In genomic region chr4:184396001-184396400, GRCh38 we compare ENCODE assay signal across 8 cellular contexts.
DNase-seq lines count a peak whose midpoint lies in the region; ATAC-seq, FAIRE-seq and TF ChIP-seq lines count a peak whose summit lies in the region.

No MANE protein-coding gene starts in this region.

- intact Hi-C loops in aorta (cut with DNase I): no loop called here

- H3K27ac ChIP-seq in aorta (ENCODE audit: low read depth in 1 of 2, low read length in 2 of 2): no peak overlapping the region

- H3K27me3 Mint-ChIP-seq in nephron progenitor cell (ENCODE audit: low read depth, poor library complexity): no peaks in the 10 kb centered on the region

- no peak overlapping the region for H3K4me3 ChIP-seq in aorta (ENCODE audit: low read length in 2 of 2)

- no peak for TF ChIP-seq CTCF in nephron progenitor cell (IDR thresholded peaks at IDR 0.05)

- no peaks in the 10 kb centered on the region for H3K27me3 ChIP-seq in aorta (ENCODE audit: control insufficient read depth in 1 of 2, insufficient read depth in 2 of 2, low read length in 1 of 2)

- no peak for TF ChIP-seq POLR2A in H54 (IDR thresholded peaks at IDR 0.05; ENCODE audit: low read depth, low read length)

- H3K9me3 ChIP-seq in aorta (ENCODE audit: control insufficient read depth, low read length): no peaks in the 10 kb centered on the region

- peaks cover 81% of the 10 kb centered on the region for H3K36me3 Mint-ChIP-seq in nephron progenitor cell (ENCODE audit: low read depth)

- no peak for FAIRE-seq in H54 (lab: Jason Lieb, UNC)

- peak; percentile 89 for ATAC-seq in GM18870 (IDR thresholded peaks at IDR 0.05; ENCODE audit: unreplicated experiment)
- peak; percentile 82 for ATAC-seq in GM21825 (IDR thresholded peaks at IDR 0.05; ENCODE audit: unreplicated experiment)
- no peak for ATAC-seq in aorta (ENCODE audit: low FRiP score)

- H3K4me1 Mint-ChIP-seq in nephron progenitor cell: peaks cover 20% of the 10 kb centered on the region

- peaks cover 0 to 7% of the 10 kb centered on the region in 2 donors for H3K4me1 ChIP-seq in aorta (ENCODE audit: control insufficient read depth in 1 of 2, insufficient read depth in 2 of 2, low read length in 2 of 2)

- WGBS in aorta, 2 donors: 97 to 98% methylated on average over 14 of the region's 14 CpGs

- DNase-seq in NCI-H1048 (lab: John Stamatoyannopoulos, UW) (peak; percentile 87), nephron progenitor cell (no peak), HPDE6-E6E7 (ENCODE audit: extremely low spot score) (no peak), H54 (ENCODE audit: insufficient read length, low spot score) (no peak), aorta (no peak)
- DNase-seq in activated effector memory CD4-positive, alpha-beta T cell treated with anti-CD3 and anti-CD28 coated beads, Interleukin-2, amount 50 U/mL, for 16 hours: no peak

- peaks cover 0 to 7% of the 10 kb centered on the region in 2 donors for H3K36me3 ChIP-seq in aorta (ENCODE audit: control insufficient read depth in 1 of 2, insufficient read depth in 2 of 2, low read length in 1 of 2)

- peak overlapping the region; percentile 89 for H3K27ac Mint-ChIP-seq in nephron progenitor cell

- H3K9me3 Mint-ChIP-seq in nephron progenitor cell: no peaks in the 10 kb centered on the region

- H3K4me3 Mint-ChIP-seq in nephron progenitor cell: no peak overlapping the region
